In genomic region chr13:27919299-27919933, GRCh38 we compare ENCODE assay signal across 10 cellular contexts. TPM values are rescaled to one million over a fixed set of nuclear protein-coding genes. Genes with fewer than 3 reads are reported as not detected.
DNase-seq lines count a peak whose midpoint lies in the region; ATAC-seq and TF ChIP-seq lines count a peak whose summit lies in the region.
"Had no signal": no experiment of that assay in that cellular context is flagged by ENCODE, and none has a peak within 500 bp of the region (broad histone marks: within the 10 kb centered on the region; RNA-seq: fewer than 3 reads in every experiment).

No MANE protein-coding gene starts in this region.

- H3K36me3 ChIP-seq in mesodermal cell (ENCODE audit: control insufficient read depth, insufficient read depth, low read length): no peaks in the 10 kb centered on the region

- peaks cover 99% of the 10 kb centered on the region for H3K27me3 Mint-ChIP-seq in WTC11 (ENCODE audit: low read depth)

- peak; percentile 47 for ATAC-seq in GM18858 (IDR thresholded peaks at IDR 0.05; ENCODE audit: unreplicated experiment)
- ATAC-seq in WTC11: no peak
- ATAC-seq in HG03159 (IDR thresholded peaks at IDR 0.05; ENCODE audit: unreplicated experiment): no peak

- no peak overlapping the region for H3K27ac ChIP-seq in mesodermal cell (ENCODE audit: low read depth, low read length, severe bottlenecking)

- DNase-seq in A172 (ENCODE audit: low spot score): peak; percentile 13
- DNase-seq in WTC11 (ENCODE audit: low spot score): no peak
- no peak for DNase-seq in AML-193 (lab: John Stamatoyannopoulos, UW)
- DNase-seq in AG08396 (ENCODE audit: low spot score): no peak
- DNase-seq in NCI-H1436 (lab: John Stamatoyannopoulos, UW): no peak
- DNase-seq: HFFc6 had no signal

- no peak overlapping the region for H3K27ac Mint-ChIP-seq in WTC11
- H3K27ac Mint-ChIP-seq: HFFc6 had no signal

- POLR2A ChIA-PET in WTC11 (lab: Charles Lee): interaction anchor here (0.6 kb wide), 1 partner anchor 61 kb away, joined by 4 read pairs; no protein-coding TSS in a partner anchor

- H3K4me1 Mint-ChIP-seq in WTC11: peaks cover 53% of the 10 kb centered on the region

- H3K4me1 ChIP-seq in mesodermal cell (ENCODE audit: control insufficient read depth, insufficient read depth, low read length, poor library complexity, severe bottlenecking): peaks cover 14% of the 10 kb centered on the region

- H3K9me3 ChIP-seq in mesodermal cell (ENCODE audit: control insufficient read depth, low read length): no peaks in the 10 kb centered on the region

- no peak for TF ChIP-seq CTCF in WTC11 (IDR thresholded peaks at IDR 0.05)

- H3K4me3 ChIP-seq in mesodermal cell (ENCODE audit: extremely low read depth, insufficient read depth, low read length, poor library complexity, severe bottlenecking): peak overlapping the region; percentile 8

- H3K4me3 Mint-ChIP-seq in WTC11: no peak overlapping the region
- H3K4me3 Mint-ChIP-seq: HFFc6 had no signal

- peaks cover 3% of the 10 kb centered on the region; the same call in 1 of the 2 replicates for H3K36me3 Mint-ChIP-seq in WTC11

- H3K9me3 Mint-ChIP-seq in WTC11: no peaks in the 10 kb centered on the region
- H3K9me3 Mint-ChIP-seq: HFFc6 had no signal

- WGBS in mesodermal cell (ENCODE audit: insufficient coverage in 2 of 2), 2 experiments: 5% methylated on average over 12 to 13 of the region's 17 CpGs

- CTCF ChIA-PET in WTC11 (lab: Charles Lee): interaction anchor here (0.7 to 4.3 kb wide), 7 partner anchors 35 to 122 kb away, joined by 3 to 35 read pairs (median 7); no protein-coding TSS in a partner anchor

TF ChIP-seq in WTC11, 78 proteins besides CTCF, POLR2A, EP300 and RAD21:
- TF ChIP-seq NFYB (CRISPR knock-in tag; conservative IDR thresholded peaks at IDR 0.05; ENCODE audit: low read depth): peak; percentile 68; the same call in 1 of the 2 replicates
- TF ChIP-seq USF1 (CRISPR knock-in tag; IDR thresholded peaks at IDR 0.05): peak; percentile 93; the same call in 1 of the 2 replicates
- no peak for TF ChIP-seq NR2C2 (CRISPR knock-in tag; IDR thresholded peaks at IDR 0.05)
- no peak for TF ChIP-seq JAZF1 (CRISPR knock-in tag; IDR thresholded peaks at IDR 0.05)
- no peak for TF ChIP-seq FOXK1 (CRISPR knock-in tag; IDR thresholded peaks at IDR 0.05)

RNA-seq across cellular contexts. Expression of gene PDX1, which starts 0.4 kb away (rescaled TPM):
- 0.22 TPM in 1 of 2 replicates, not detected in the other for total RNA-seq in A172 (2014; rRNA removed; shearing (Covaris generic))
- total RNA-seq in WTC11 (2021): not detected in 3 replicates
- polyA plus RNA-seq in mesodermal cell (2013, experiment 1 of 2): not detected
- polyA plus RNA-seq in mesodermal cell (2013, experiment 2 of 2): not detected
- total RNA-seq: HFFc6 had no signal

RNA-seq across cellular contexts. Expression of gene CDX2, which starts 49.7 kb away (rescaled TPM):
- not detected in 2 replicates for total RNA-seq in A172 (2014; rRNA removed; shearing (Covaris generic))
- total RNA-seq in WTC11 (2021): 0.09 to 0.44 TPM (median 0.11 TPM) in 3 replicates
- 16.1 TPM for polyA plus RNA-seq in mesodermal cell (2013, experiment 1 of 2)
- polyA plus RNA-seq in mesodermal cell (2013, experiment 2 of 2): 22.0 TPM
- total RNA-seq: HFFc6, liver had no signal
- polyA plus RNA-seq: liver had no signal
